8 cellular contexts compared by ENCODE assay signal in genomic region chr15:41944313-41944940, GRCh38. TPM values are rescaled to one million over a fixed set of nuclear protein-coding genes. Genes with fewer than 3 reads are reported as not detected.
DNase-seq lines count a peak whose midpoint lies in the region; ATAC-seq and TF ChIP-seq lines count a peak whose summit lies in the region.

No MANE protein-coding gene starts in this region.

- no peak overlapping the region for H3K9ac ChIP-seq in mammary epithelial cell (ENCODE audit: insufficient read depth, low read length)

- TF ChIP-seq CTCF in mammary epithelial cell (conservative IDR thresholded peaks at IDR 0.05 in 1 of 2, IDR thresholded peaks at IDR 0.05 in 1 of 2; ENCODE audit: extremely low read depth in 1 of 2, insufficient read depth in 1 of 2, low read depth in 1 of 2, low read length in 2 of 2) (no peak), tibial artery (IDR thresholded peaks at IDR 0.05) (no peak)

- in situ Hi-C loops in mammary epithelial cell (cut with MboI; ENCODE audit: low sequenced_read_pairs in 2 of 2) = no loop called here

- intact Hi-C loops in mammary epithelial cell (cut with micrococcal nuclease) = no loop called here
- intact Hi-C loops in tibial artery (cut with DNase I; ENCODE audit: low total_unique reads) = no loop called here

- peaks cover 11% of the 10 kb centered on the region for H3K36me3 ChIP-seq in mammary epithelial cell (ENCODE audit: insufficient read depth, low read length)
- peaks cover 0 to 24% (median 13%) of the 10 kb centered on the region in 3 donors for H3K36me3 ChIP-seq in tibial artery

- ATAC-seq in GM21515 (IDR thresholded peaks at IDR 0.05; ENCODE audit: unreplicated experiment) = no peak

- no TSS peak for BruUV-seq in mammary epithelial cell (replicated peaks; lab: Mats Ljungman, UMichigan)

- peak; percentile 96 for DNase-seq in HS-5 (ENCODE audit: low read depth)
- DNase-seq in mammary epithelial cell = peak; percentile 77
- DNase-seq in kidney tubule cell (ENCODE audit: low spot score) = peak; percentile 92
- DNase-seq in tibial artery = peak; percentile 61 to 80
- no peak for DNase-seq in hypothalamus (lab: John Stamatoyannopoulos, UW)
- DNase-seq in NCI-H526 (lab: John Stamatoyannopoulos, UW) = no peak
- DNase-seq in NAMALWA (ENCODE audit: low spot score) = no peak

- H3K27me3 ChIP-seq in mammary epithelial cell (ENCODE audit: insufficient read depth, low read length) (no peaks in the 10 kb centered on the region), tibial artery (no peaks in the 10 kb centered on the region)

- H3K4me2 ChIP-seq in mammary epithelial cell (ENCODE audit: insufficient read depth, low read depth, low read length) = peak overlapping the region; percentile 63

- CTCF ChIA-PET in mammary epithelial cell (lab: Charles Lee; ENCODE audit: low non-redundant PET) = interaction anchor here (1.2 kb wide), 1 partner anchor 40 kb away, joined by 3 read pairs; no protein-coding TSS in a partner anchor

- H2AFZ ChIP-seq in mammary epithelial cell (ENCODE audit: low read depth, low read length) = no peak overlapping the region

- 11% methylated on average over 8 of the region's 8 CpGs for WGBS in mammary epithelial cell (ENCODE audit: low coverage, missing lambda C conversion rate)

- H3K79me2 ChIP-seq in mammary epithelial cell (ENCODE audit: insufficient read depth, low read length) = peaks cover 80% of the 10 kb centered on the region

- H3K27ac ChIP-seq in mammary epithelial cell (ENCODE audit: insufficient read depth, low read depth, low read length) = peak overlapping the region; percentile 50
- peak overlapping the region; percentile 63 to 64 for H3K27ac ChIP-seq in tibial artery

- peaks cover 84% of the 10 kb centered on the region for H3K4me1 ChIP-seq in mammary epithelial cell (ENCODE audit: insufficient read depth, low read length)
- peaks cover 0 to 55% (median 35%) of the 10 kb centered on the region in 4 donors for H3K4me1 ChIP-seq in tibial artery

- H3K9me3 ChIP-seq in mammary epithelial cell (replicated peaks; ENCODE audit: insufficient read depth, low read length) = no peaks in the 10 kb centered on the region
- H3K9me3 ChIP-seq in tibial artery = no peaks in the 10 kb centered on the region

- dilution Hi-C loops in mammary epithelial cell (cut with HindIII; ENCODE audit: low sequenced_read_pairs) = no loop called here

- H4K20me1 ChIP-seq in mammary epithelial cell (ENCODE audit: insufficient read depth, low read length) = no peaks in the 10 kb centered on the region

- H3K4me3 ChIP-seq in mammary epithelial cell (replicated peaks in 1 of 3; ENCODE audit: insufficient read depth in 1 of 3, low read depth in 2 of 3, low read length in 3 of 3) (no peak overlapping the region), tibial artery (peak overlapping the region in 1 of 2 donors; percentile 13)

RNA-seq across cellular contexts. Expression of gene EHD4, which starts 27.9 kb away (rescaled TPM):
- 10 to 100 TPM; 53.6 to 65.0 TPM for total RNA-seq in mammary epithelial cell
- polyA plus RNA-seq in mammary epithelial cell = 55.8 TPM
- polyA minus RNA-seq in mammary epithelial cell = 66.8 TPM

RNA-seq across cellular contexts. Expression of gene SPTBN5, which starts 50.6 kb away (rescaled TPM):
- total RNA-seq in mammary epithelial cell = 10 to 100 TPM in 1 of 2 donors, 1 to 10 TPM in 1; 3.0 to 17.0 TPM
- 2.1 TPM for polyA plus RNA-seq in mammary epithelial cell
- 0.93 TPM for polyA minus RNA-seq in mammary epithelial cell

Comparison
In these comparisons a context has a peak if more than half of its experiments do, and no peak if none do; other contexts are left out.
1. DNase-seq: peak in HS-5 (single experiment), mammary epithelial cell (single experiment), kidney tubule cell (single experiment) and tibial artery (2 of 2); none in hypothalamus (0 of 51), NCI-H526 (0 of 2) and NAMALWA (single experiment).